In genomic region chr17:83173180-83173996, GRCh38 we compare ENCODE assay signal across 17 cellular contexts.
DNase-seq lines count a peak whose midpoint lies in the region; ATAC-seq and TF ChIP-seq lines count a peak whose summit lies in the region.
"Had no signal": no experiment of that assay in that cellular context is flagged by ENCODE, and none has a peak within 500 bp of the region (broad histone marks: within the 10 kb centered on the region; RNA-seq: fewer than 3 reads in every experiment).

No MANE protein-coding gene starts in this region.

- no peaks in the 10 kb centered on the region for H4K20me1 ChIP-seq in osteoblast (ENCODE audit: insufficient read depth, low read length)

- H3K36me3 ChIP-seq in osteoblast (ENCODE audit: insufficient read depth, low read length) = no peaks in the 10 kb centered on the region
- H3K36me3 ChIP-seq: adrenal gland, cardiac muscle cell had no signal

- H3K4me3 ChIP-seq in osteoblast (ENCODE audit: insufficient read depth, low read length) = no peak overlapping the region
- H3K4me3 ChIP-seq: adrenal gland, cardiac muscle cell had no signal

- DNase-seq in Ammon's horn (ENCODE audit: low spot score) (peak; percentile 0), D341Med (ENCODE audit: low spot score) (peak; percentile 43), osteoblast (ENCODE audit: insufficient read length, low spot score, missing footprints) (peak; percentile 79), NK-92 (lab: John Stamatoyannopoulos, UW; ENCODE audit: unreplicated experiment) (no peak)
- DNase-seq: activated CD4-positive, alpha-beta T cell treated with anti-CD3 and anti-CD28 coated beads, Interleukin-2, amount 50 U/mL, for 4 hours; effector CD4-positive, alpha-beta T cell; GDM1; midbrain; NCI-H1417 treated with DMSO at 0.1 percent for 48 hours; nucleus accumbens had no signal

- no peaks in the 10 kb centered on the region for H3K79me2 ChIP-seq in osteoblast (ENCODE audit: insufficient read depth, low read length)

- H3K9me3 ChIP-seq in osteoblast (ENCODE audit: low read depth, low read length) = no peaks in the 10 kb centered on the region
- H3K9me3 ChIP-seq: adrenal gland had no signal

- no peak overlapping the region for H3K27ac ChIP-seq in osteoblast (ENCODE audit: low read depth, low read length)
- H3K27ac ChIP-seq: adrenal gland, cardiac muscle cell had no signal

- no peak overlapping the region for H2AFZ ChIP-seq in osteoblast (ENCODE audit: low read length)

- H3K4me2 ChIP-seq in osteoblast (ENCODE audit: insufficient read depth, low read length) = no peak overlapping the region

- TF ChIP-seq CTCF in osteoblast (IDR thresholded peaks at IDR 0.05; ENCODE audit: extremely low read depth, low read depth, low read length) = no peak

- ATAC-seq in esophagus mucosa (peak; percentile 16), GM19324 (IDR thresholded peaks at IDR 0.05; ENCODE audit: low FRiP score, unreplicated experiment) (no peak), GM18498 (IDR thresholded peaks at IDR 0.05; ENCODE audit: unreplicated experiment) (no peak), HG02973 (IDR thresholded peaks at IDR 0.05; ENCODE audit: unreplicated experiment) (no peak)
- ATAC-seq: HCT116 had no signal

- peaks cover 4% of the 10 kb centered on the region for H3K4me1 ChIP-seq in osteoblast (ENCODE audit: insufficient read depth, low read length)
- H3K4me1 ChIP-seq: adrenal gland had no signal

- H3K27me3 ChIP-seq in osteoblast (ENCODE audit: insufficient read depth, low read length) = peaks cover 8% of the 10 kb centered on the region
- H3K27me3 ChIP-seq: adrenal gland, cardiac muscle cell had no signal
